Comparison of ENCODE assay signal across 20 cellular contexts in genomic region chr7:137026176-137026500, GRCh38.
DNase-seq lines count a peak whose midpoint lies in the region; ATAC-seq, FAIRE-seq and TF ChIP-seq lines count a peak whose summit lies in the region.
"Had no signal": no experiment of that assay in that cellular context is flagged by ENCODE, and none has a peak within 500 bp of the region (broad histone marks: within the 10 kb centered on the region; RNA-seq: fewer than 3 reads in every experiment).

No MANE protein-coding gene starts in this region.

- no peaks in the 10 kb centered on the region for H3K27me3 ChIP-seq in GM23248 (replicated peaks; ENCODE audit: insufficient read depth)
- H3K27me3 ChIP-seq in stomach smooth muscle (ENCODE audit: control insufficient read depth in 1 of 2, insufficient read depth in 2 of 2, low read length in 2 of 2): no peaks in the 10 kb centered on the region
- no peaks in the 10 kb centered on the region for H3K27me3 ChIP-seq in aorta (ENCODE audit: control insufficient read depth in 1 of 2, insufficient read depth in 2 of 2, low read length in 1 of 2)

- H3K9ac ChIP-seq in GM23248 (no peak overlapping the region), stomach smooth muscle (ENCODE audit: low read length in 2 of 2) (no peak overlapping the region), kidney (ENCODE audit: low read length in 2 of 2) (no peak overlapping the region)

- no peak overlapping the region for H3K4me3 ChIP-seq in GM23248
- no peak overlapping the region for H3K4me3 ChIP-seq in mesodermal cell (ENCODE audit: extremely low read depth, insufficient read depth, low read length, poor library complexity, severe bottlenecking)
- peak overlapping the region in 1 of 2 donors; percentile 7 for H3K4me3 ChIP-seq in stomach smooth muscle (ENCODE audit: low read length in 2 of 2)
- H3K4me3 ChIP-seq in aorta (ENCODE audit: low read length in 2 of 2): no peak overlapping the region
- H3K4me3 ChIP-seq in kidney (ENCODE audit: low read length in 2 of 2): no peak overlapping the region

- 31 to 33% methylated on average over 1 of the region's 1 CpG for WGBS in GM23248 (ENCODE audit: low coverage in 1 of 2, low lambda C conversion rate in 2 of 2, missing lambda C conversion rate in 2 of 2), 2 experiments
- no CpG with 5 or more reads among the region's 1 CpG for WGBS in mesodermal cell (ENCODE audit: insufficient coverage in 2 of 2), 2 experiments
- 78 to 84% methylated on average over 1 of the region's 1 CpG for WGBS in aorta, 2 donors

- 0 out of 2 replicates have a peak, but pooled peaks cover 3% of the 10 kb centered on the region for H3K9me2 ChIP-seq in GM23248 (ENCODE audit: insufficient read depth)

- peak overlapping the region; percentile 37 for H3K4me2 ChIP-seq in GM23248 (ENCODE audit: unreplicated experiment)

- H3K79me2 ChIP-seq in GM23248 (ENCODE audit: insufficient read depth): no peaks in the 10 kb centered on the region

- FAIRE-seq in kidney (lab: Jason Lieb, UNC): no peak
- FAIRE-seq: HTR-8/SVneo had no signal

- no peaks in the 10 kb centered on the region for H3K9me3 ChIP-seq in GM23248 (ENCODE audit: low read depth)
- no peaks in the 10 kb centered on the region for H3K9me3 ChIP-seq in mesodermal cell (ENCODE audit: control insufficient read depth, low read length)
- no peaks in the 10 kb centered on the region for H3K9me3 ChIP-seq in stomach smooth muscle (ENCODE audit: control insufficient read depth in 2 of 2, low read length in 2 of 2)
- no peaks in the 10 kb centered on the region for H3K9me3 ChIP-seq in aorta (ENCODE audit: control insufficient read depth, low read length)
- peaks cover 0 to 3% of the 10 kb centered on the region in 2 donors for H3K9me3 ChIP-seq in kidney (ENCODE audit: control insufficient read depth in 1 of 2, low read length in 2 of 2)

- TF ChIP-seq CTCF in kidney (IDR thresholded peaks at IDR 0.05; ENCODE audit: borderline replicate concordance, extremely low read depth, insufficient read depth): no peak

- H3K27ac ChIP-seq in GM23248: peak overlapping the region; percentile 47
- peak overlapping the region; percentile 80 for H3K27ac ChIP-seq in mesodermal cell (ENCODE audit: low read depth, low read length, severe bottlenecking)
- H3K27ac ChIP-seq in stomach smooth muscle (ENCODE audit: low read length): peak overlapping the region; percentile 37
- H3K27ac ChIP-seq in aorta (ENCODE audit: low read depth in 1 of 2, low read length in 2 of 2): no peak overlapping the region
- no peak overlapping the region for H3K27ac ChIP-seq in kidney (ENCODE audit: low read depth in 2 of 2, low read length in 2 of 2)
- H3K27ac ChIP-seq: HL-60 had no signal

- peak overlapping the region; percentile 24; the same call in 1 of the 2 replicates for H2AFZ ChIP-seq in GM23248

- DNase-seq in GM23248 (no peak), astrocyte of the hippocampus (ENCODE audit: low read depth, low spot score) (peak; percentile 50), aorta (no peak), kidney (no peak)
- DNase-seq: ACHN; CD4-positive, CD25-positive, alpha-beta regulatory T cell; MV-4-11; NCI-H1417 treated with DMSO at 0.1 percent for 48 hours; NCI-H1930; NCI-H2171; NCI-H446 treated with DMSO at 0.1 percent for 48 hours; NK-92 treated with Interleukin-12 subunit alpha and Interleukin-12 subunit beta, amount 100 ng/mL, for 24 hours; RPMI8226; SIG-M5 had no signal

- H3K4me1 ChIP-seq in GM23248 (ENCODE audit: insufficient read depth): peaks cover 9% of the 10 kb centered on the region
- H3K4me1 ChIP-seq in mesodermal cell (ENCODE audit: control insufficient read depth, insufficient read depth, low read length, poor library complexity, severe bottlenecking): peaks cover 6% of the 10 kb centered on the region
- H3K4me1 ChIP-seq in stomach smooth muscle (ENCODE audit: control insufficient read depth, insufficient read depth, low read length): peaks cover 6% of the 10 kb centered on the region
- H3K4me1 ChIP-seq in aorta (ENCODE audit: control insufficient read depth in 1 of 2, insufficient read depth in 2 of 2, low read length in 2 of 2): no peaks in the 10 kb centered on the region
- no peaks in the 10 kb centered on the region for H3K4me1 ChIP-seq in kidney (ENCODE audit: control insufficient read depth in 1 of 2, insufficient read depth in 1 of 2, low read depth in 1 of 2, low read length in 2 of 2)

- H4K20me1 ChIP-seq in GM23248 (ENCODE audit: insufficient read depth): no peaks in the 10 kb centered on the region

- H3F3A ChIP-seq in GM23248 (ENCODE audit: insufficient read depth): peaks cover 4% of the 10 kb centered on the region; the same call in 1 of the 2 replicates

- ATAC-seq in aorta (ENCODE audit: low FRiP score) (no peak), GM21529 (IDR thresholded peaks at IDR 0.05; ENCODE audit: unreplicated experiment) (no peak)
- ATAC-seq: HCT116 had no signal

- intact Hi-C loops in aorta (cut with DNase I) (no loop called here), kidney (cut with DNase I) (no loop called here)

- H3K36me3 ChIP-seq in GM23248 (ENCODE audit: low read depth) (no peaks in the 10 kb centered on the region), mesodermal cell (ENCODE audit: control insufficient read depth, insufficient read depth, low read length) (no peaks in the 10 kb centered on the region), stomach smooth muscle (ENCODE audit: control insufficient read depth in 2 of 2, insufficient read depth in 2 of 2, low read length in 2 of 2) (no peaks in the 10 kb centered on the region), aorta (ENCODE audit: control insufficient read depth in 1 of 2, insufficient read depth in 2 of 2, low read length in 1 of 2) (no peaks in the 10 kb centered on the region), kidney (ENCODE audit: control insufficient read depth in 1 of 2, insufficient read depth in 2 of 2, low read length in 2 of 2) (no peaks in the 10 kb centered on the region)

- in situ Hi-C loops in GM23248 (cut with MboI): no loop called here

Comparison
In these comparisons a context has a peak if more than half of its experiments do, and no peak if none do; other contexts are left out.
1. H3K27ac ChIP-seq: peak in GM23248 (single experiment), mesodermal cell (single experiment) and stomach smooth muscle (single experiment); none in aorta (0 of 2) and kidney (0 of 2).